ENCODE assay signal across 8 cellular contexts in genomic region chr16:1990336-1991134, GRCh38. TPM values are rescaled to one million over a fixed set of nuclear protein-coding genes. Genes with fewer than 3 reads are reported as not detected.
DNase-seq lines count a peak whose midpoint lies in the region; ATAC-seq, FAIRE-seq and TF ChIP-seq lines count a peak whose summit lies in the region.

No MANE protein-coding gene starts in this region.

- POLR2A ChIA-PET in A549 (lab: Yijun Ruan, JAX), result no interaction called here

- in situ Hi-C loops in brain microvascular endothelial cell (cut with HindIII; ENCODE audit: low pct_ligation_motif_present, low sequenced_read_pairs), result no loop called here

- TF ChIP-seq POLR2A in A549 (IDR thresholded peaks at IDR 0.05; ENCODE audit: low read length) (no peak), esophagus muscularis mucosa (IDR thresholded peaks at IDR 0.05; ENCODE audit: low read depth) (no peak), spleen (IDR thresholded peaks at IDR 0.05) (no peak)

- TF ChIP-seq CTCF in A549 (IDR thresholded peaks at IDR 0.05) (no peak), SU-DHL-6 (IDR thresholded peaks at IDR 0.05; ENCODE audit: insufficient read depth, low read length, poor library complexity, severe bottlenecking) (no peak), esophagus muscularis mucosa (IDR thresholded peaks at IDR 0.05) (no peak), spleen (IDR thresholded peaks at IDR 0.05 in 8 of 11, conservative IDR thresholded peaks at IDR 0.05 in 3 of 11) (no peak), brain microvascular endothelial cell (IDR thresholded peaks at IDR 0.05; ENCODE audit: low read depth, low read length, missing control alignments) (no peak)

- ATAC-seq in A549 (no peak), GM18498 (IDR thresholded peaks at IDR 0.05; ENCODE audit: unreplicated experiment) (peak; percentile 3)

- WGBS in A549 (ENCODE audit: missing lambda C conversion rate), result 56% methylated on average over 37 of the region's 52 CpGs
- WGBS in esophagus muscularis mucosa, result under 1% methylated on average over 22 of the region's 52 CpGs
- WGBS in spleen, 5 donors, result 1 to 4% (median 2%) methylated on average over 31 to 51 of the region's 52 CpGs

- H3K27me3 ChIP-seq in SU-DHL-6 (ENCODE audit: low read length), result no peaks in the 10 kb centered on the region
- H3K27me3 ChIP-seq in esophagus muscularis mucosa, result peaks cover 3 to 48% (median 32%) of the 10 kb centered on the region in 4 donors
- peaks cover 0 to 39% (median 23%) of the 10 kb centered on the region in 7 donors for H3K27me3 ChIP-seq in spleen (replicated peaks in 1 of 7)
- peaks cover 21% of the 10 kb centered on the region for H3K27me3 ChIP-seq in brain microvascular endothelial cell (replicated peaks)

- peaks cover 10% of the 10 kb centered on the region for H3F3A ChIP-seq in SU-DHL-6 (ENCODE audit: insufficient read depth)

- H2AFZ ChIP-seq in SU-DHL-6 (ENCODE audit: low read depth, low read length, severe bottlenecking), result no peak overlapping the region

- TF ChIP-seq EP300 in A549 (IDR thresholded peaks at IDR 0.05), result no peak
- no peak for TF ChIP-seq EP300 in esophagus muscularis mucosa (IDR thresholded peaks at IDR 0.05)

- no peaks in the 10 kb centered on the region for H3K79me2 ChIP-seq in SU-DHL-6 (ENCODE audit: insufficient read depth, low read length)

- peak overlapping the region; percentile 5; the same call in 1 of the 2 replicates for H3K9ac ChIP-seq in SU-DHL-6 (ENCODE audit: low read length)

- no peak for FAIRE-seq in A549 (lab: Jason Lieb, UNC)

- no peaks in the 10 kb centered on the region for H3K9me2 ChIP-seq in SU-DHL-6 (replicated peaks; ENCODE audit: insufficient read depth, low read length)

- intact Hi-C loops in esophagus muscularis mucosa (cut with DNase I), result no loop called here
- intact Hi-C loops in spleen (cut with DNase I; ENCODE audit: low total_unique reads), result no loop called here

- H3K9me3 ChIP-seq in A549 (no peaks in the 10 kb centered on the region), SU-DHL-6 (ENCODE audit: insufficient read depth, low read length) (no peaks in the 10 kb centered on the region), esophagus muscularis mucosa (no peaks in the 10 kb centered on the region), spleen (peaks cover 0 to 5% (median 0%) of the 10 kb centered on the region in 8 donors)

- peak overlapping the region; percentile 58 to 94 for H3K27ac ChIP-seq in A549
- no peak overlapping the region for H3K27ac ChIP-seq in SU-DHL-6 (ENCODE audit: low read depth, low read length)
- H3K27ac ChIP-seq in esophagus muscularis mucosa (replicated peaks in 1 of 4), result no peak overlapping the region
- H3K27ac ChIP-seq in spleen, result peak overlapping the region in 7 of 8 donors; percentile 27 to 93 (median 84)
- no peak overlapping the region for H3K27ac ChIP-seq in brain microvascular endothelial cell

- no peak for TF ChIP-seq RAD21 in A549 (conservative IDR thresholded peaks at IDR 0.05 in 1 of 2, IDR thresholded peaks at IDR 0.05 in 1 of 2)

- no peaks in the 10 kb centered on the region for H3K36me3 ChIP-seq in SU-DHL-6 (ENCODE audit: low read length)
- H3K36me3 ChIP-seq in esophagus muscularis mucosa, result peaks cover 11 to 22% (median 20%) of the 10 kb centered on the region in 4 donors
- H3K36me3 ChIP-seq in spleen, result peaks cover 0 to 19% (median 14%) of the 10 kb centered on the region in 6 donors
- H3K36me3 ChIP-seq in brain microvascular endothelial cell (replicated peaks), result peaks cover 14% of the 10 kb centered on the region

- no peaks in the 10 kb centered on the region for H4K20me1 ChIP-seq in SU-DHL-6 (ENCODE audit: low read depth, low read length)

- CTCF ChIA-PET in A549 (lab: Yijun Ruan, JAX), result interaction anchor here (0.8 to 19.7 kb wide), 2 partner anchors 14 to 150 kb away, joined by 3 to 196 read pairs; partner anchors contain the start of gene ZNF598

- H3K4me1 ChIP-seq in A549 (peaks cover 61% of the 10 kb centered on the region), esophagus muscularis mucosa (peaks cover 28 to 49% (median 43%) of the 10 kb centered on the region in 4 donors), spleen (peaks cover 11 to 50% (median 33%) of the 10 kb centered on the region in 6 donors)

- peak overlapping the region; percentile 56 for H3K4me3 ChIP-seq in A549
- peak overlapping the region; percentile 17 for H3K4me3 ChIP-seq in SU-DHL-6 (ENCODE audit: insufficient read depth, low read length, poor library complexity, severe bottlenecking)
- peak overlapping the region; percentile 5 to 51 (median 22) for H3K4me3 ChIP-seq in esophagus muscularis mucosa
- H3K4me3 ChIP-seq in spleen, result peak overlapping the region; percentile 16 to 72 (median 35)
- H3K4me3 ChIP-seq in brain microvascular endothelial cell (ENCODE audit: low read depth, low read length), result no peak overlapping the region

- DNase-seq in A549 (ENCODE audit: low read depth in 1 of 2, low spot score in 1 of 2) (no peak), esophagus muscularis mucosa (ENCODE audit: extremely low spot score) (no peak), spleen (peak; percentile 90), DMS153 (lab: John Stamatoyannopoulos, UW) (no peak), brain microvascular endothelial cell (no peak), hippocampal formation (lab: John Stamatoyannopoulos, UW) (no peak)

- H3K4me2 ChIP-seq in A549 (peak overlapping the region; percentile 79), SU-DHL-6 (ENCODE audit: low read depth, low read length, poor library complexity, severe bottlenecking) (peak overlapping the region; percentile 40)

TF ChIP-seq in A549, 52 proteins besides CTCF, POLR2A, EP300 and RAD21:
- no peak for TF ChIP-seq HOXB5 (CRISPR knock-in tag; IDR thresholded peaks at IDR 0.05)
- peak; percentile 70 for TF ChIP-seq ZFP36 (IDR thresholded peaks at IDR 0.05; ENCODE audit: borderline replicate concordance, partially characterized antibody)
- no peak for TF ChIP-seq FOSL2 (IDR thresholded peaks at IDR 0.05)
- peak; percentile 61 for TF ChIP-seq FOSL2 (CRISPR knock-in tag; IDR thresholded peaks at IDR 0.05)

RNA-seq across cellular contexts. Expression of gene SYNGR3, which starts 0.8 kb away (rescaled TPM):
- 4.9 and 5.7 TPM in 2 replicates for polyA plus RNA-seq in A549 (2011; rRNA removed)
- polyA plus RNA-seq in A549 (2012; cell fraction: cytosol; rRNA removed), result 6.0 and 8.8 TPM in 2 replicates
- 15.4 and 17.6 TPM in 2 replicates for polyA plus RNA-seq in A549 (2012; cell fraction: nucleus; rRNA removed)
- polyA plus RNA-seq in A549 (2017; fragmentation: RNase III; extraction: RNeasy Plus Mini Kit Qiagen cat#74134 plus additional on column Dnase treatment), result 4.1 to 5.0 TPM (median 4.4 TPM) in 3 replicates
- polyA minus RNA-seq in A549 (2011; rRNA and poly(A)+ RNA removed), result 6.2 and 6.6 TPM in 2 replicates
- 1 to 10 TPM; 2.1 to 5.6 (median 3.3) TPM for total RNA-seq in esophagus muscularis mucosa
- 10 to 100 TPM in 1 of 7 donors, 1 to 10 TPM in 5, under 1 TPM in 1; 0.85 to 11.4 (median 2.6) TPM for total RNA-seq in spleen
- polyA plus RNA-seq in spleen, result 1 to 10 TPM; 1.8 to 3.0 (median 3.0) TPM

RNA-seq across cellular contexts. Expression of gene GFER, which starts 6.5 kb away (rescaled TPM):
- polyA plus RNA-seq in A549 (2011; rRNA removed) (11.9 and 12.9 TPM in 2 replicates), A549 (2017; fragmentation: RNase III; extraction: RNeasy Plus Mini Kit Qiagen cat#74134 plus additional on column Dnase treatment) (33.9 to 34.9 TPM (median 34.8 TPM) in 3 replicates), spleen (10 to 100 TPM; 28.5 to 36.0 (median 34.9) TPM)
- polyA plus RNA-seq in A549 (2012; cell fraction: cytosol; rRNA removed), result 23.7 and 27.7 TPM in 2 replicates
- polyA plus RNA-seq in A549 (2012; cell fraction: nucleus; rRNA removed), result 26.8 and 30.6 TPM in 2 replicates
- polyA minus RNA-seq in A549 (2011; rRNA and poly(A)+ RNA removed), result 8.6 and 9.5 TPM in 2 replicates
- total RNA-seq in esophagus muscularis mucosa (10 to 100 TPM; 14.1 to 38.5 (median 23.7) TPM), spleen (10 to 100 TPM in 6 of 7 donors, 1 to 10 TPM in 1; 9.6 to 23.3 (median 20.5) TPM)

RNA-seq across cellular contexts. Expression of gene NOXO1, which starts 9.3 kb away (rescaled TPM):
- polyA plus RNA-seq in A549 (2011; rRNA removed), result not detected in 2 replicates
- 0.11 and 0.16 TPM in 2 replicates for polyA plus RNA-seq in A549 (2012; cell fraction: cytosol; rRNA removed)
- polyA plus RNA-seq in A549 (2012; cell fraction: nucleus; rRNA removed), result 0.71 and 1.2 TPM in 2 replicates
- polyA plus RNA-seq in A549 (2017; fragmentation: RNase III; extraction: RNeasy Plus Mini Kit Qiagen cat#74134 plus additional on column Dnase treatment), result 0.25 to 0.32 TPM (median 0.26 TPM) in 3 replicates
- polyA minus RNA-seq in A549 (2011; rRNA and poly(A)+ RNA removed), result not detected in 2 replicates
- under 1 TPM in 1 of 4 donors, not detected in 3; 0.52 TPM for total RNA-seq in esophagus muscularis mucosa
- 1 to 10 TPM in 1 of 7 donors, under 1 TPM in 2, not detected in 4; 0.30 to 1.4 (median 0.49) TPM for total RNA-seq in spleen
- polyA plus RNA-seq in spleen, result 1 to 10 TPM in 1 of 3 donors, under 1 TPM in 2; 0.68 to 1.3 (median 0.96) TPM

RNA-seq across cellular contexts. Expression of gene TBL3, which starts 18.7 kb away (rescaled TPM):
- 21.9 and 25.9 TPM in 2 replicates for polyA plus RNA-seq in A549 (2011; rRNA removed)
- 57.4 and 62.8 TPM in 2 replicates for polyA plus RNA-seq in A549 (2012; cell fraction: cytosol; rRNA removed)
- polyA plus RNA-seq in A549 (2012; cell fraction: nucleus; rRNA removed), result 182 and 262 TPM in 2 replicates
- 41.9 to 45.0 TPM (median 42.8 TPM) in 3 replicates for polyA plus RNA-seq in A549 (2017; fragmentation: RNase III; extraction: RNeasy Plus Mini Kit Qiagen cat#74134 plus additional on column Dnase treatment)
- 27.8 and 43.8 TPM in 2 replicates for polyA minus RNA-seq in A549 (2011; rRNA and poly(A)+ RNA removed)
- total RNA-seq in esophagus muscularis mucosa, result 10 to 100 TPM; 27.0 to 42.9 (median 36.9) TPM
- 10 to 100 TPM; 20.6 to 33.0 (median 27.0) TPM for total RNA-seq in spleen
- polyA plus RNA-seq in spleen, result 10 to 100 TPM; 40.6 to 54.2 (median 46.8) TPM

RNA-seq across cellular contexts. Expression of gene ZNF598, which starts 19.1 kb away (rescaled TPM):
- polyA plus RNA-seq in A549 (2011; rRNA removed), result 15.3 and 17.7 TPM in 2 replicates
- polyA plus RNA-seq in A549 (2012; cell fraction: cytosol; rRNA removed), result 52.2 and 62.7 TPM in 2 replicates
- 120 and 183 TPM in 2 replicates for polyA plus RNA-seq in A549 (2012; cell fraction: nucleus; rRNA removed)
- polyA plus RNA-seq in A549 (2017; fragmentation: RNase III; extraction: RNeasy Plus Mini Kit Qiagen cat#74134 plus additional on column Dnase treatment), result 32.7 to 35.0 TPM (median 33.8 TPM) in 3 replicates
- polyA minus RNA-seq in A549 (2011; rRNA and poly(A)+ RNA removed), result 12.7 and 17.2 TPM in 2 replicates
- total RNA-seq in esophagus muscularis mucosa, result 10 to 100 TPM; 23.3 to 46.5 (median 34.9) TPM
- 10 to 100 TPM; 34.6 to 56.2 (median 47.2) TPM for total RNA-seq in spleen
- polyA plus RNA-seq in spleen, result 10 to 100 TPM; 21.8 to 45.5 (median 29.0) TPM

Comparison
In these comparisons a context has a peak if more than half of its experiments do, and no peak if none do; other contexts are left out.
1. H3K27ac ChIP-seq: peak in A549 (2 of 2) and spleen (7 of 8); none in SU-DHL-6 (single experiment), esophagus muscularis mucosa (0 of 4) and brain microvascular endothelial cell (single experiment).